26 cellular contexts compared by ENCODE assay signal in genomic region chr11:62026739-62027138, GRCh38. TPM values are rescaled to one million over a fixed set of nuclear protein-coding genes. Genes with fewer than 3 reads are reported as not detected.
DNase-seq lines count a peak whose midpoint lies in the region; ATAC-seq and TF ChIP-seq lines count a peak whose summit lies in the region.
"Had no signal": no experiment of that assay in that cellular context is flagged by ENCODE, and none has a peak within 500 bp of the region (broad histone marks: within the 10 kb centered on the region; RNA-seq: fewer than 3 reads in every experiment).

No MANE protein-coding gene starts in this region.

- no peak for DNase-seq in CD14-positive monocyte (ENCODE audit: low spot score)
- DNase-seq in CD8-positive, alpha-beta memory T cell, result no peak
- DNase-seq in effector memory CD4-positive, alpha-beta T cell, result no peak
- DNase-seq in natural killer cell, result no peak
- no peak for DNase-seq in ecto neural progenitor cell (ENCODE audit: low spot score)
- DNase-seq in NOMO-1 (lab: John Stamatoyannopoulos, UW; ENCODE audit: unreplicated experiment in 2 of 2), result no peak
- DNase-seq: activated CD4-positive, alpha-beta T cell treated with anti-CD3 and anti-CD28 coated beads for 4 hours; activated naive CD8-positive, alpha-beta T cell treated with anti-CD3 and anti-CD28 coated beads, Interleukin-2, amount 10 ng/mL, durations not matched to agents 7 days and 5 days; cerebellar nuclear complex; DMS79; GF-D8; HFFc6; MG63; NCI-H1436; NCI-H524; nephron progenitor cell; NK-92 treated with Interleukin-12 subunit alpha and Interleukin-12 subunit beta, amount 100 ng/mL, for 24 hours; Peyer's patch; right cardiac atrium; stimulated activated CD4-positive, alpha-beta T cell treated with anti-CD3 and anti-CD28 coated beads, Interleukin-4, amount 100 ng/mL, for 4 hours; stimulated activated naive CD4-positive, alpha-beta T cell treated with Interleukin-2 at 50 U/mL for 16 hours; T-helper 2 cell had no signal

- peaks cover 0 to 2% of the 10 kb centered on the region in 2 donors for H3K36me3 Mint-ChIP-seq in CD14-positive monocyte
- peaks cover 0 to 3% (median 0%) of the 10 kb centered on the region in 3 donors for H3K36me3 Mint-ChIP-seq in CD8-positive, alpha-beta memory T cell
- no peaks in the 10 kb centered on the region for H3K36me3 Mint-ChIP-seq in natural killer cell
- H3K36me3 Mint-ChIP-seq: activated naive CD8-positive, alpha-beta T cell treated with anti-CD3 and anti-CD28 coated beads, Interleukin-2, amount 10 ng/mL, durations not matched to agents 7 days and 5 days; mesothelial cell of epicardium had no signal

- H3K9me3 ChIP-seq in CD8-positive, alpha-beta memory T cell (ENCODE audit: low read length), result no peaks in the 10 kb centered on the region
- H3K9me3 ChIP-seq in effector memory CD4-positive, alpha-beta T cell (ENCODE audit: control insufficient read depth, low read length), result no peaks in the 10 kb centered on the region
- H3K9me3 ChIP-seq: Peyer's patch had no signal

- H3K27me3 ChIP-seq in CD8-positive, alpha-beta memory T cell (ENCODE audit: insufficient read depth, low read length, poor library complexity, severe bottlenecking), result no peaks in the 10 kb centered on the region
- H3K27me3 ChIP-seq in effector memory CD4-positive, alpha-beta T cell (replicated peaks; ENCODE audit: control insufficient read depth, insufficient read depth, low read length, poor library complexity, severe bottlenecking), result no peaks in the 10 kb centered on the region
- H3K27me3 ChIP-seq: MG63, Peyer's patch had no signal

- H3K36me3 ChIP-seq in CD8-positive, alpha-beta memory T cell (ENCODE audit: insufficient read depth, low read length), result no peaks in the 10 kb centered on the region
- H3K36me3 ChIP-seq in effector memory CD4-positive, alpha-beta T cell (ENCODE audit: control insufficient read depth, insufficient read depth, low read length), result no peaks in the 10 kb centered on the region
- H3K36me3 ChIP-seq: MG63, Peyer's patch had no signal

- no peak for ATAC-seq in natural killer cell
- no peak for ATAC-seq in HG03095 (IDR thresholded peaks at IDR 0.05; ENCODE audit: unreplicated experiment)
- ATAC-seq: K562, left lobe of liver, right cardiac atrium had no signal

- CTCF ChIA-PET in CD8-positive, alpha-beta memory T cell (lab: Charles Lee), result interaction anchor here (1.7 to 2.5 kb wide), 2 partner anchors 55 to 127 kb away, joined by 5 to 13 read pairs; no protein-coding TSS in a partner anchor

- H3K4me3 Mint-ChIP-seq in CD14-positive monocyte (no peak overlapping the region), natural killer cell (no peak overlapping the region)
- H3K4me3 Mint-ChIP-seq in CD8-positive, alpha-beta memory T cell, result no peak overlapping the region
- H3K4me3 Mint-ChIP-seq: HFFc6, mesothelial cell of epicardium, nephron progenitor cell had no signal

- peak overlapping the region; percentile 78 for H3K27ac ChIP-seq in CD8-positive, alpha-beta memory T cell (ENCODE audit: low read depth, low read length)
- peak overlapping the region; percentile 95 for H3K27ac ChIP-seq in effector memory CD4-positive, alpha-beta T cell (ENCODE audit: insufficient read depth, low read length, poor library complexity, severe bottlenecking)

- H3K4me1 Mint-ChIP-seq in CD14-positive monocyte, result peaks cover 26% of the 10 kb centered on the region
- H3K4me1 Mint-ChIP-seq in CD8-positive, alpha-beta memory T cell, result peaks cover 18 to 25% (median 24%) of the 10 kb centered on the region in 3 donors
- peaks cover 13 to 16% of the 10 kb centered on the region in 2 donors for H3K4me1 Mint-ChIP-seq in natural killer cell
- H3K4me1 Mint-ChIP-seq: mesothelial cell of epicardium had no signal

- no peak overlapping the region for H3K4me3 ChIP-seq in CD8-positive, alpha-beta memory T cell (ENCODE audit: low read length)
- H3K4me3 ChIP-seq in effector memory CD4-positive, alpha-beta T cell (ENCODE audit: insufficient read depth, low read depth, low read length, poor library complexity, severe bottlenecking), result no peak overlapping the region
- H3K4me3 ChIP-seq: K562, MG63, Peyer's patch had no signal

- H3K27me3 Mint-ChIP-seq in CD14-positive monocyte (ENCODE audit: low read depth in 3 of 3) (peaks cover 3 to 7% (median 6%) of the 10 kb centered on the region in 3 donors), natural killer cell (ENCODE audit: low read depth in 2 of 2) (no peaks in the 10 kb centered on the region)
- H3K27me3 Mint-ChIP-seq in CD8-positive, alpha-beta memory T cell, result peaks cover 0 to 5% of the 10 kb centered on the region in 2 donors
- H3K27me3 Mint-ChIP-seq: activated naive CD8-positive, alpha-beta T cell treated with anti-CD3 and anti-CD28 coated beads, Interleukin-2, amount 10 ng/mL, durations not matched to agents 7 days and 5 days had no signal

- POLR2A ChIA-PET in CD8-positive, alpha-beta memory T cell (lab: Charles Lee), result interaction anchor here (1.3 to 2.6 kb wide), 2 partner anchors 55 to 59 kb away, joined by 4 to 38 read pairs; partner anchors contain the start of gene FTH1

- H3K9me3 Mint-ChIP-seq in CD14-positive monocyte (peaks cover under 1 to 8% (median 3%) of the 10 kb centered on the region in 7 donors), natural killer cell (no peaks in the 10 kb centered on the region)
- peaks cover 0 to 2% (median 0%) of the 10 kb centered on the region in 5 donors for H3K9me3 Mint-ChIP-seq in CD8-positive, alpha-beta memory T cell
- H3K9me3 Mint-ChIP-seq: HFFc6 had no signal

- H3K4me1 ChIP-seq in CD8-positive, alpha-beta memory T cell (ENCODE audit: insufficient read depth, low read length), result peaks cover 20% of the 10 kb centered on the region
- peaks cover 8% of the 10 kb centered on the region for H3K4me1 ChIP-seq in effector memory CD4-positive, alpha-beta T cell (ENCODE audit: control insufficient read depth, insufficient read depth, low read length, poor library complexity, severe bottlenecking)

- TF ChIP-seq CTCF in CD14-positive monocyte (IDR thresholded peaks at IDR 0.05) (no peak), natural killer cell (IDR thresholded peaks at IDR 0.05) (no peak)

- intact Hi-C loops in CD14-positive monocyte (cut with micrococcal nuclease), result no loop called here
- intact Hi-C loops in natural killer cell (cut with micrococcal nuclease), result loop anchor here (5.0 kb wide), 1 partner anchor 56 kb away; no protein-coding TSS in a partner anchor

- H3K27ac Mint-ChIP-seq in CD14-positive monocyte, result peak overlapping the region; percentile 98 to 100 (median 99)
- peak overlapping the region; percentile 26 to 100 (median 98) for H3K27ac Mint-ChIP-seq in CD8-positive, alpha-beta memory T cell
- peak overlapping the region; percentile 87 to 93 for H3K27ac Mint-ChIP-seq in natural killer cell
- H3K27ac Mint-ChIP-seq: HFFc6, mesothelial cell of epicardium, nephron progenitor cell had no signal

RNA-seq across cellular contexts. Expression of gene FTH1, which starts 59.3 kb away (rescaled TPM):
- polyA plus RNA-seq in CD14-positive monocyte, result over 10,000 TPM in 1 of 2 donors, 1,000 to 10,000 TPM in 1; 8,968 to 11,239 TPM
- total RNA-seq in CD8-positive, alpha-beta memory T cell, result 100 to 1,000 TPM; 490 to 506 TPM
- polyA plus RNA-seq in CD8-positive, alpha-beta memory T cell, result 2,741 TPM
- total RNA-seq in natural killer cell, result 1,000 to 10,000 TPM; 1,067 to 1,951 (median 1,796) TPM
